1 cellular context compared by ENCODE assay signal in genomic region chr10:68223535-68224165, GRCh38.
TF ChIP-seq lines count a peak whose summit lies in the region.

No MANE protein-coding gene starts in this region.

TF ChIP-seq in HepG2, 621 proteins besides CTCF, POLR2A, EP300 and RAD21 (continued from another document):
- TF ChIP-seq, protein P1, sequence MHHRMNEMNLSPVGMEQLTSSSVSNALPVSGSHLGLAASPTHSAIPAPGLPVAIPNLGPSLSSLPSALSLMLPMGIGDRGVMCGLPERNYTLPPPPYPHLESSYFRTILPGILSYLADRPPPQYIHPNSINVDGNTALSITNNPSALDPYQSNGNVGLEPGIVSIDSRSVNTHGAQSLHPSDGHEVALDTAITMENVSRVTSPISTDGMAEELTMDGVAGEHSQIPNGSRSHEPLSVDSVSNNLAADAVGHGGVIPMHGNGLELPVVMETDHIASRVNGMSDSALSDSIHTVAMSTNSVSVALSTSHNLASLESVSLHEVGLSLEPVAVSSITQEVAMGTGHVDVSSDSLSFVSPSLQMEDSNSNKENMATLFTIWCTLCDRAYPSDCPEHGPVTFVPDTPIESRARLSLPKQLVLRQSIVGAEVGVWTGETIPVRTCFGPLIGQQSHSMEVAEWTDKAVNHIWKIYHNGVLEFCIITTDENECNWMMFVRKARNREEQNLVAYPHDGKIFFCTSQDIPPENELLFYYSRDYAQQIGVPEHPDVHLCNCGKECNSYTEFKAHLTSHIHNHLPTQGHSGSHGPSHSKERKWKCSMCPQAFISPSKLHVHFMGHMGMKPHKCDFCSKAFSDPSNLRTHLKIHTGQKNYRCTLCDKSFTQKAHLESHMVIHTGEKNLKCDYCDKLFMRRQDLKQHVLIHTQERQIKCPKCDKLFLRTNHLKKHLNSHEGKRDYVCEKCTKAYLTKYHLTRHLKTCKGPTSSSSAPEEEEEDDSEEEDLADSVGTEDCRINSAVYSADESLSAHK (CRISPR knock-in tag; IDR thresholded peaks at IDR 0.05; ENCODE audit: borderline replicate concordance) = no peak
- TF ChIP-seq, protein P2, sequence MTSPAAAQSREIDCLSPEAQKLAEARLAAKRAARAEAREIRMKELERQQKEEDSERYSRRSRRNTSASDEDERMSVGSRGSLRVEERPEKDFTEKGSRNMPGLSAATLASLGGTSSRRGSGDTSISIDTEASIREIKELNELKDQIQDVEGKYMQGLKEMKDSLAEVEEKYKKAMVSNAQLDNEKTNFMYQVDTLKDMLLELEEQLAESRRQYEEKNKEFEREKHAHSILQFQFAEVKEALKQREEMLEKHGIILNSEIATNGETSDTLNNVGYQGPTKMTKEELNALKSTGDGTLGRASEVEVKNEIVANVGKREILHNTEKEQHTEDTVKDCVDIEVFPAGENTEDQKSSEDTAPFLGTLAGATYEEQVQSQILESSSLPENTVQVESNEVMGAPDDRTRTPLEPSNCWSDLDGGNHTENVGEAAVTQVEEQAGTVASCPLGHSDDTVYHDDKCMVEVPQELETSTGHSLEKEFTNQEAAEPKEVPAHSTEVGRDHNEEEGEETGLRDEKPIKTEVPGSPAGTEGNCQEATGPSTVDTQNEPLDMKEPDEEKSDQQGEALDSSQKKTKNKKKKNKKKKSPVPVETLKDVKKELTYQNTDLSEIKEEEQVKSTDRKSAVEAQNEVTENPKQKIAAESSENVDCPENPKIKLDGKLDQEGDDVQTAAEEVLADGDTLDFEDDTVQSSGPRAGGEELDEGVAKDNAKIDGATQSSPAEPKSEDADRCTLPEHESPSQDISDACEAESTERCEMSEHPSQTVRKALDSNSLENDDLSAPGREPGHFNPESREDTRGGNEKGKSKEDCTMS (CRISPR knock-in tag; conservative IDR thresholded peaks at IDR 0.05) = no peak
- TF ChIP-seq ZNF780A (CRISPR knock-in tag; IDR thresholded peaks at IDR 0.05) (no peak), PAWR (CRISPR knock-in tag; IDR thresholded peaks at IDR 0.05; ENCODE audit: borderline replicate concordance) (no peak), ATAD3A (CRISPR knock-in tag; IDR thresholded peaks at IDR 0.05) (no peak), ZNF441 (CRISPR knock-in tag; IDR thresholded peaks at IDR 0.05; ENCODE audit: borderline replicate concordance) (no peak), ATRX (CRISPR knock-in tag; IDR thresholded peaks at IDR 0.05; ENCODE audit: borderline replicate concordance) (no peak), TFDP2 (CRISPR knock-in tag; IDR thresholded peaks at IDR 0.05) (no peak), ZBTB49 (CRISPR knock-in tag; IDR thresholded peaks at IDR 0.05; ENCODE audit: borderline replicate concordance) (no peak), SNAPC5 (CRISPR knock-in tag; IDR thresholded peaks at IDR 0.05; ENCODE audit: borderline replicate concordance) (no peak), ZNF629 (CRISPR knock-in tag; conservative IDR thresholded peaks at IDR 0.05) (no peak), IRF1 (CRISPR knock-in tag; IDR thresholded peaks at IDR 0.05; ENCODE audit: low read depth) (no peak), ZNF674 (CRISPR knock-in tag; IDR thresholded peaks at IDR 0.05; ENCODE audit: low read depth) (no peak), NR2F2 (IDR thresholded peaks at IDR 0.05; ENCODE audit: borderline replicate concordance, low read depth) (no peak), PITX1 (CRISPR knock-in tag; IDR thresholded peaks at IDR 0.05) (no peak), ZNF761 (CRISPR knock-in tag; conservative IDR thresholded peaks at IDR 0.05) (no peak), ZNF614 (CRISPR knock-in tag; IDR thresholded peaks at IDR 0.05; ENCODE audit: borderline replicate concordance) (no peak), ERF (CRISPR knock-in tag; IDR thresholded peaks at IDR 0.05) (no peak), ZNF280B (CRISPR knock-in tag; IDR thresholded peaks at IDR 0.05; ENCODE audit: borderline replicate concordance) (no peak), HIVEP1 (CRISPR knock-in tag; IDR thresholded peaks at IDR 0.05) (no peak), STAG1 (CRISPR knock-in tag; IDR thresholded peaks at IDR 0.05) (peak; percentile 49)
- TF ChIP-seq, protein P3, sequence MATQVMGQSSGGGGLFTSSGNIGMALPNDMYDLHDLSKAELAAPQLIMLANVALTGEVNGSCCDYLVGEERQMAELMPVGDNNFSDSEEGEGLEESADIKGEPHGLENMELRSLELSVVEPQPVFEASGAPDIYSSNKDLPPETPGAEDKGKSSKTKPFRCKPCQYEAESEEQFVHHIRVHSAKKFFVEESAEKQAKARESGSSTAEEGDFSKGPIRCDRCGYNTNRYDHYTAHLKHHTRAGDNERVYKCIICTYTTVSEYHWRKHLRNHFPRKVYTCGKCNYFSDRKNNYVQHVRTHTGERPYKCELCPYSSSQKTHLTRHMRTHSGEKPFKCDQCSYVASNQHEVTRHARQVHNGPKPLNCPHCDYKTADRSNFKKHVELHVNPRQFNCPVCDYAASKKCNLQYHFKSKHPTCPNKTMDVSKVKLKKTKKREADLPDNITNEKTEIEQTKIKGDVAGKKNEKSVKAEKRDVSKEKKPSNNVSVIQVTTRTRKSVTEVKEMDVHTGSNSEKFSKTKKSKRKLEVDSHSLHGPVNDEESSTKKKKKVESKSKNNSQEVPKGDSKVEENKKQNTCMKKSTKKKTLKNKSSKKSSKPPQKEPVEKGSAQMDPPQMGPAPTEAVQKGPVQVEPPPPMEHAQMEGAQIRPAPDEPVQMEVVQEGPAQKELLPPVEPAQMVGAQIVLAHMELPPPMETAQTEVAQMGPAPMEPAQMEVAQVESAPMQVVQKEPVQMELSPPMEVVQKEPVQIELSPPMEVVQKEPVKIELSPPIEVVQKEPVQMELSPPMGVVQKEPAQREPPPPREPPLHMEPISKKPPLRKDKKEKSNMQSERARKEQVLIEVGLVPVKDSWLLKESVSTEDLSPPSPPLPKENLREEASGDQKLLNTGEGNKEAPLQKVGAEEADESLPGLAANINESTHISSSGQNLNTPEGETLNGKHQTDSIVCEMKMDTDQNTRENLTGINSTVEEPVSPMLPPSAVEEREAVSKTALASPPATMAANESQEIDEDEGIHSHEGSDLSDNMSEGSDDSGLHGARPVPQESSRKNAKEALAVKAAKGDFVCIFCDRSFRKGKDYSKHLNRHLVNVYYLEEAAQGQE (IDR thresholded peaks at IDR 0.05; ENCODE audit: borderline replicate concordance in 1 of 2, low read depth in 1 of 2, low read length in 2 of 2) = no peak
- TF ChIP-seq, protein P4, sequence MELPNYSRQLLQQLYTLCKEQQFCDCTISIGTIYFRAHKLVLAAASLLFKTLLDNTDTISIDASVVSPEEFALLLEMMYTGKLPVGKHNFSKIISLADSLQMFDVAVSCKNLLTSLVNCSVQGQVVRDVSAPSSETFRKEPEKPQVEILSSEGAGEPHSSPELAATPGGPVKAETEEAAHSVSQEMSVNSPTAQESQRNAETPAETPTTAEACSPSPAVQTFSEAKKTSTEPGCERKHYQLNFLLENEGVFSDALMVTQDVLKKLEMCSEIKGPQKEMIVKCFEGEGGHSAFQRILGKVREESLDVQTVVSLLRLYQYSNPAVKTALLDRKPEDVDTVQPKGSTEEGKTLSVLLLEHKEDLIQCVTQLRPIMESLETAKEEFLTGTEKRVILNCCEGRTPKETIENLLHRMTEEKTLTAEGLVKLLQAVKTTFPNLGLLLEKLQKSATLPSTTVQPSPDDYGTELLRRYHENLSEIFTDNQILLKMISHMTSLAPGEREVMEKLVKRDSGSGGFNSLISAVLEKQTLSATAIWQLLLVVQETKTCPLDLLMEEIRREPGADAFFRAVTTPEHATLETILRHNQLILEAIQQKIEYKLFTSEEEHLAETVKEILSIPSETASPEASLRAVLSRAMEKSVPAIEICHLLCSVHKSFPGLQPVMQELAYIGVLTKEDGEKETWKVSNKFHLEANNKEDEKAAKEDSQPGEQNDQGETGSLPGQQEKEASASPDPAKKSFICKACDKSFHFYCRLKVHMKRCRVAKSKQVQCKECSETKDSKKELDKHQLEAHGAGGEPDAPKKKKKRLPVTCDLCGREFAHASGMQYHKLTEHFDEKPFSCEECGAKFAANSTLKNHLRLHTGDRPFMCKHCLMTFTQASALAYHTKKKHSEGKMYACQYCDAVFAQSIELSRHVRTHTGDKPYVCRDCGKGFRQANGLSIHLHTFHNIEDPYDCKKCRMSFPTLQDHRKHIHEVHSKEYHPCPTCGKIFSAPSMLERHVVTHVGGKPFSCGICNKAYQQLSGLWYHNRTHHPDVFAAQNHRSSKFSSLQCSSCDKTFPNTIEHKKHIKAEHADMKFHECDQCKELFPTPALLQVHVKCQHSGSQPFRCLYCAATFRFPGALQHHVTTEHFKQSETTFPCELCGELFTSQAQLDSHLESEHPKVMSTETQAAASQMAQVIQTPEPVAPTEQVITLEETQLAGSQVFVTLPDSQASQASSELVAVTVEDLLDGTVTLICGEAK (IDR thresholded peaks at IDR 0.05) = peak; percentile 65
- TF ChIP-seq, protein P4 (CRISPR knock-in tag; IDR thresholded peaks at IDR 0.05) = peak; percentile 98
